ENCODE assay signal across 25 cellular contexts in genomic region chr9:130791279-130791894, GRCh38.
"Had no signal": no experiment of that assay in that cellular context is flagged by ENCODE, and none has a peak within 500 bp of the region (broad histone marks: within the 10 kb centered on the region; RNA-seq: fewer than 3 reads in every experiment).

No MANE protein-coding gene starts in this region.

- ATAC-seq: activated CD8-positive, alpha-beta memory T cell treated with anti-CD3 and anti-CD28 coated beads, Interleukin-2, amount 10 ng/mL, durations not matched to agents 7 days and 5 days; T-helper 17 cell had no signal

- H3K27me3 ChIP-seq: MG63 had no signal

- H3K4me3 Mint-ChIP-seq: activated B cell treated with CpG ODN at 0.5 μM for 24 hours; activated CD4-positive, alpha-beta T cell treated with anti-CD3 and anti-CD28 coated beads, Interleukin-2, amount 10 ng/mL, durations not matched to agents 24 days and 14 days; activated CD8-positive, alpha-beta memory T cell treated with anti-CD3 and anti-CD28 coated beads, Interleukin-2, amount 10 ng/mL, durations not matched to agents 7 days and 5 days; activated naive CD4-positive, alpha-beta T cell treated with anti-CD3 and anti-CD28 coated beads, Interleukin-2, amount 50 U/mL, for 24 hours; activated T-cell treated with anti-CD3 and anti-CD28 coated beads, Interleukin-2, amount 50 U/mL, for 24 hours; activated T-helper 1 cell treated with anti-CD3 and anti-CD28 coated beads, Interleukin-12 subunit alpha, Interleukin-12 subunit beta, Interleukin-2, Interleukin-4 antibody, amounts not matched to agents 30 ng/mL and 10 ng/mL and 1 ng/mL, durations not matched to agents 14 hours and 24 hours and 36 hours; T-helper 17 cell had no signal

- DNase-seq: activated B cell treated with CpG ODN at 0.5 μM for 24 hours; activated CD4-positive, alpha-beta T cell treated with anti-CD3 and anti-CD28 coated beads for 1 hour; activated CD4-positive, alpha-beta T cell treated with anti-CD3 and anti-CD28 coated beads, Interleukin-2, amount 10 ng/mL, durations not matched to agents 24 days and 14 days; activated CD4-positive, alpha-beta T cell treated with anti-CD3 and anti-CD28 coated beads, Interleukin-2, amount 50 U/mL, for 48 hours; activated CD8-positive, alpha-beta memory T cell treated with anti-CD3 and anti-CD28 coated beads, Interleukin-2, amount 10 ng/mL, durations not matched to agents 7 days and 5 days; activated effector memory CD4-positive, alpha-beta T cell treated with Interleukin-2 at 50 U/mL for 16 hours; activated naive CD4-positive, alpha-beta T cell; activated T-cell treated with anti-CD3 and anti-CD28 coated beads, Interleukin-2, amount 50 U/mL, for 24 hours; aorta; MG63; NCI-H1092 treated with DMSO at 0.1 percent for 48 hours; NCI-H1417 treated with DMSO at 0.1 percent for 48 hours; NCI-H1694; NCI-H2029; NCI-H2107; NCI-H2171 treated with DMSO at 0.1 percent for 48 hours; NCI-H345; NCI-H510A; NCI-H69; PC-9; SHP77 treated with DMSO at 0.1 percent for 48 hours; T-helper 17 cell; T-helper 9 cell had no signal

- H3K27me3 Mint-ChIP-seq: activated B cell treated with CpG ODN at 0.5 μM for 24 hours; activated CD4-positive, alpha-beta T cell treated with anti-CD3 and anti-CD28 coated beads, Interleukin-2, amount 10 ng/mL, durations not matched to agents 24 days and 14 days; activated CD8-positive, alpha-beta memory T cell treated with anti-CD3 and anti-CD28 coated beads, Interleukin-2, amount 10 ng/mL, durations not matched to agents 7 days and 5 days; activated naive CD4-positive, alpha-beta T cell treated with anti-CD3 and anti-CD28 coated beads, Interleukin-2, amount 50 U/mL, for 24 hours; activated T-cell treated with anti-CD3 and anti-CD28 coated beads, Interleukin-2, amount 50 U/mL, for 24 hours; T-helper 17 cell had no signal

- H3K27ac Mint-ChIP-seq: activated B cell treated with CpG ODN at 0.5 μM for 24 hours; activated CD4-positive, alpha-beta T cell treated with anti-CD3 and anti-CD28 coated beads, Interleukin-2, amount 10 ng/mL, durations not matched to agents 24 days and 14 days; activated CD8-positive, alpha-beta memory T cell treated with anti-CD3 and anti-CD28 coated beads, Interleukin-2, amount 10 ng/mL, durations not matched to agents 7 days and 5 days; activated naive CD4-positive, alpha-beta T cell treated with anti-CD3 and anti-CD28 coated beads, Interleukin-2, amount 50 U/mL, for 24 hours; activated T-cell treated with anti-CD3 and anti-CD28 coated beads, Interleukin-2, amount 50 U/mL, for 24 hours; activated T-helper 1 cell treated with anti-CD3 and anti-CD28 coated beads, Interleukin-12 subunit alpha, Interleukin-12 subunit beta, Interleukin-2, Interleukin-4 antibody, amounts not matched to agents 30 ng/mL and 10 ng/mL and 1 ng/mL, durations not matched to agents 14 hours and 24 hours and 36 hours; T-helper 17 cell had no signal

- H3K27ac ChIP-seq: PC-9 had no signal

- H3K4me3 ChIP-seq: MG63, PC-9 had no signal

- H3K4me1 Mint-ChIP-seq: activated CD4-positive, alpha-beta T cell treated with anti-CD3 and anti-CD28 coated beads, Interleukin-2, amount 10 ng/mL, durations not matched to agents 24 days and 14 days; activated CD8-positive, alpha-beta memory T cell treated with anti-CD3 and anti-CD28 coated beads, Interleukin-2, amount 10 ng/mL, durations not matched to agents 7 days and 5 days had no signal

- H3K36me3 ChIP-seq: MG63 had no signal
